Comparison of ENCODE assay signal across 8 cellular contexts in genomic region chr22:32801001-32801435, GRCh38. TPM values are rescaled to one million over a fixed set of nuclear protein-coding genes. Genes with fewer than 3 reads are reported as not detected.
DNase-seq lines count a peak whose midpoint lies in the region; TF ChIP-seq lines count a peak whose summit lies in the region.
"Had no signal": no experiment of that assay in that cellular context is flagged by ENCODE, and none has a peak within 500 bp of the region (broad histone marks: within the 10 kb centered on the region; RNA-seq: fewer than 3 reads in every experiment).

No MANE protein-coding gene starts in this region.

- H3K27me3 ChIP-seq in PC-9 (ENCODE audit: insufficient read depth, low read depth) (no peaks in the 10 kb centered on the region), esophagus muscularis mucosa (no peaks in the 10 kb centered on the region), mucosa of stomach (ENCODE audit: control insufficient read depth, insufficient read depth, low read length) (peaks cover 36% of the 10 kb centered on the region), tibial nerve (no peaks in the 10 kb centered on the region)

- H3K9me2 ChIP-seq in PC-9 (ENCODE audit: insufficient read depth): no peaks in the 10 kb centered on the region

- peak overlapping the region; percentile 97 for H3K4me2 ChIP-seq in PC-9

- H3K36me3 ChIP-seq in PC-9 (ENCODE audit: low read depth) (peaks cover 33% of the 10 kb centered on the region), esophagus muscularis mucosa (peaks cover 0 to 31% (median 0%) of the 10 kb centered on the region in 4 donors), mucosa of stomach (ENCODE audit: control insufficient read depth, insufficient read depth, low read length) (no peaks in the 10 kb centered on the region), tibial nerve (no peaks in the 10 kb centered on the region)

- H3K4me3 ChIP-seq in PC-9 (peak overlapping the region; percentile 99), esophagus muscularis mucosa (peak overlapping the region; percentile 96 to 99 (median 96)), mucosa of stomach (ENCODE audit: low read length) (no peak overlapping the region), tibial nerve (peak overlapping the region; percentile 59 to 93 (median 90))

- H3K4me1 ChIP-seq in PC-9 (replicated peaks; ENCODE audit: insufficient read depth) (peaks cover 41% of the 10 kb centered on the region), esophagus muscularis mucosa (peaks cover 35 to 57% (median 54%) of the 10 kb centered on the region in 4 donors), mucosa of stomach (ENCODE audit: control insufficient read depth, insufficient read depth, low read length) (peaks cover 9% of the 10 kb centered on the region), tibial nerve (peaks cover 0 to 57% (median 22%) of the 10 kb centered on the region in 4 donors)

- TF ChIP-seq EP300 in esophagus muscularis mucosa (IDR thresholded peaks at IDR 0.05): no peak
- TF ChIP-seq EP300 in tibial nerve (IDR thresholded peaks at IDR 0.05): no peak

- no TSS peak for BruUV-seq in PC-9 (replicated peaks; lab: Mats Ljungman, UMichigan)

- DNase-seq in PC-9 (no peak), esophagus muscularis mucosa (ENCODE audit: extremely low spot score) (no peak), tibial nerve (ENCODE audit: low spot score in 2 of 2) (no peak), NOMO-1 treated with dmso at 0.1 percent for 144 hours (lab: John Stamatoyannopoulos, UW; ENCODE audit: unreplicated experiment) (no peak), LoVo (ENCODE audit: low spot score) (no peak)
- DNase-seq in stimulated activated CD4-positive, alpha-beta T cell treated with anti-CD3 and anti-CD28 coated beads, Interleukin-15, amount 100 ng/mL, for 24 hours: no peak
- DNase-seq: PC-3 had no signal

- H3K27ac ChIP-seq in PC-9 (peak overlapping the region; percentile 30), esophagus muscularis mucosa (replicated peaks in 1 of 4) (peak overlapping the region; percentile 86 to 95 (median 92)), tibial nerve (peak overlapping the region; percentile 76 to 94 (median 84))

- CTCF ChIA-PET in PC-9 (lab: Charles Lee): no interaction called here

- peak overlapping the region; percentile 34 for H3K9ac ChIP-seq in mucosa of stomach (ENCODE audit: low read length)

- POLR2A ChIA-PET in PC-9 (lab: Charles Lee; ENCODE audit: unreplicated experiment): interaction anchor here (0.5 to 0.9 kb wide), 3 partner anchors 10 to 325 kb away, joined by 3 to 6 read pairs (median 3); no protein-coding TSS in a partner anchor

- peak overlapping the region; percentile 75 for H2AFZ ChIP-seq in PC-9

- H4K20me1 ChIP-seq in PC-9 (ENCODE audit: insufficient read depth): peaks cover 42% of the 10 kb centered on the region

- intact Hi-C loops in PC-9 (cut with micrococcal nuclease; ENCODE audit: unreplicated experiment) (loop anchor here (5.0 kb wide), 1 partner anchor 186 kb away; no protein-coding TSS in a partner anchor), esophagus muscularis mucosa (cut with DNase I) (loop anchor here (2.0 to 5.0 kb wide), 2 partner anchors 46 to 184 kb away; no protein-coding TSS in a partner anchor)

- H3K79me2 ChIP-seq in PC-9 (ENCODE audit: low read depth): peaks cover 48% of the 10 kb centered on the region

- H3K9me3 ChIP-seq in PC-9 (ENCODE audit: insufficient read depth, low read depth) (no peaks in the 10 kb centered on the region), esophagus muscularis mucosa (no peaks in the 10 kb centered on the region), mucosa of stomach (ENCODE audit: control insufficient read depth, low read length) (no peaks in the 10 kb centered on the region), tibial nerve (no peaks in the 10 kb centered on the region)

- 16% methylated on average over 9 of the region's 9 CpGs for WGBS in esophagus muscularis mucosa
- WGBS in tibial nerve, 2 donors: 16 to 21% methylated on average over 4 to 5 of the region's 9 CpGs

- TF ChIP-seq POLR2A in esophagus muscularis mucosa (IDR thresholded peaks at IDR 0.05; ENCODE audit: low read depth) (no peak), tibial nerve (IDR thresholded peaks at IDR 0.05) (no peak)

- TF ChIP-seq CTCF in PC-9 (conservative IDR thresholded peaks at IDR 0.05) (no peak), esophagus muscularis mucosa (IDR thresholded peaks at IDR 0.05) (peak in 1 of 3 experiments; percentile 14), tibial nerve (IDR thresholded peaks at IDR 0.05) (no peak)

- H3F3A ChIP-seq in PC-9 (ENCODE audit: insufficient read depth, low read depth): peaks cover 40% of the 10 kb centered on the region

RNA-seq across cellular contexts. Expression of gene TIMP3, which starts 0.5 kb away (rescaled TPM):
- total RNA-seq in PC-9 (2021): 79.8 and 89.3 TPM in 2 replicates
- total RNA-seq in esophagus muscularis mucosa: 100 to 1,000 TPM; 566 to 898 (median 683) TPM
- 1,000 to 10,000 TPM in 1 of 4 donors, 100 to 1,000 TPM in 3; 300 to 1,106 (median 939) TPM for total RNA-seq in tibial nerve
- total RNA-seq: PC-3 had no signal

Comparison
In these comparisons a context has a peak if more than half of its experiments do, and no peak if none do; other contexts are left out.
1. H3K27ac ChIP-seq: peak in every context shown above with its lines; median percentile 92 in esophagus muscularis mucosa; 84 in tibial nerve; 30 in PC-9.